ENCODE assay signal across 10 cellular contexts in the genomic region with DNA sequence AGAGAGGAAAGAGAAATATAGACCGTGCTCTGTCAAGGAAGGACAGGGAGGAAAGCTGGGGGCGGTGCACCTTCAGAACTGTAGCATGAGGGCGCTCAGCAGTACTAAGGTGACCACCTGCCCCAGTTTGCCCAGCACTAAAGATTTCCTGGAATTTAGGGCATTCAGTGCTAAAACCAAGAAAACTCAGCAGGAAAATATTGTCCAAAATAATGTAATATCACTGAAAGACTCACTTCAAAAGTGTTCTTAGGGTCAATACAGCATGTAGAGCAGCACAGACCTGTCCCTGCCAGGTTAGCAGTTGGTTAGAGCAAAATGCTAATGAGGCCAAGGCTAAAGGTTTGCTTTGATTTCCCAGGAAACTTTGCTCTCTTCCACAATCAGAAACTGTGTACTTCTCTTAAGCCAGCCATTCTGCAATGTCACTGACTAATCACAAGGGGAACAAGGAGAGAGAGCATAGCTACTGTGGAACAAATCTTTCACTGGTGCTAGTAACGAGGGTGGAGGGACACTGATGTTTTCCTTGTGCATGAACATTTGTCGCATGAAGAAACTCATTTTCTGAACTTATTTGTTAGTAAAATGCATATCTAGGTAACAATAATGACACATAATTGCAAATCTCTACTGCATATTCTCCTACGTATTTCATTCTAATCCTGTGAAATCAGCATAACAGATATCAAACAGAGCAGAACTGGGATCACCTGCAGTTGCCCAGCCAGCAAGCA. TPM values are rescaled to one million over a fixed set of nuclear protein-coding genes. Genes with fewer than 3 reads are reported as not detected.
A peak's percentile ranks its signal among the peaks of the same experiment; 100 is the strongest.
DNase-seq lines count a peak whose midpoint lies in the region; ATAC-seq and TF ChIP-seq lines count a peak whose summit lies in the region.
"Had no signal": no experiment of that assay in that cellular context is flagged by ENCODE, and none has a peak within 500 bp of the region (broad histone marks: within the 10 kb centered on the region; RNA-seq: fewer than 3 reads in every experiment).

No MANE protein-coding gene starts in this region.

- DNase-seq in IMR-90 (peak; percentile 23), cerebellar cortex (ENCODE audit: low spot score) (peak; percentile 36), mesendoderm (peak; percentile 28), ureter (ENCODE audit: low spot score) (no peak), NCI-H524 (lab: John Stamatoyannopoulos, UW) (no peak), KBM-7 (no peak)
- no peak for DNase-seq in activated CD4-positive, alpha-beta T cell treated with anti-CD3 and anti-CD28 coated beads for 4 hours
- DNase-seq: KG1 had no signal

- H2AFZ ChIP-seq in IMR-90 (replicated peaks; ENCODE audit: low read length, poor library complexity), result peak overlapping the region; percentile 64

- BruUV-seq in IMR-90 (replicated peaks; lab: Mats Ljungman, UMichigan), result no TSS peak

- H3K27me3 ChIP-seq in IMR-90 (ENCODE audit: control insufficient read depth, insufficient read depth, low read length) (no peaks in the 10 kb centered on the region), mesendoderm (ENCODE audit: insufficient read depth, low read length, poor library complexity) (no peaks in the 10 kb centered on the region)

- H3K9ac ChIP-seq in IMR-90 (ENCODE audit: low read depth, low read length) (peak overlapping the region; percentile 18; the same call in 1 of the 2 replicates), mesendoderm (ENCODE audit: low read length) (no peak overlapping the region)

- H2BK15ac ChIP-seq in IMR-90 (ENCODE audit: low read depth, low read length) (peak overlapping the region; percentile 42; the same call in 1 of the 3 replicates), mesendoderm (replicated peaks; ENCODE audit: low read depth) (no peak overlapping the region)

- intact Hi-C loops in IMR-90 (cut with micrococcal nuclease), result no loop called here

- H3K36me3 ChIP-seq in IMR-90 (ENCODE audit: control insufficient read depth, insufficient read depth, low read length) (no peaks in the 10 kb centered on the region), mesendoderm (ENCODE audit: control insufficient read depth, insufficient read depth, low read length) (no peaks in the 10 kb centered on the region)

- dilution Hi-C loops in IMR-90 (cut with HindIII; ENCODE audit: low sequenced_read_pairs, unreplicated experiment), result no loop called here

- no peak overlapping the region for H2AK9ac ChIP-seq in IMR-90 (replicated peaks; ENCODE audit: low read depth, low read length, poor library complexity)

- TF ChIP-seq CTCF in 22Rv1 (IDR thresholded peaks at IDR 0.05) (no peak), IMR-90 (conservative IDR thresholded peaks at IDR 0.05; ENCODE audit: low read depth, low read length) (0 out of 2 replicates have a peak, but pooled peaks have one; percentile 8)

- no peaks in the 10 kb centered on the region for H4K20me1 ChIP-seq in IMR-90 (ENCODE audit: insufficient read depth, low read length)

- H3K4ac ChIP-seq in IMR-90 (ENCODE audit: low read depth, low read length) (peak overlapping the region; percentile 42; the same call in 1 of the 2 replicates), mesendoderm (ENCODE audit: low read depth, low read length) (no peak overlapping the region)

- POLR2A ChIA-PET in IMR-90 (lab: Charles Lee; ENCODE audit: unreplicated experiment), result no interaction called here

- no peaks in the 10 kb centered on the region for H3K79me1 ChIP-seq in IMR-90 (ENCODE audit: low read depth in 1 of 2, low read length in 2 of 2)
- H3K79me1 ChIP-seq in mesendoderm (ENCODE audit: low read length), result no peaks in the 10 kb centered on the region

- H2BK120ac ChIP-seq in IMR-90 (ENCODE audit: low read depth, low read length), result peak overlapping the region; percentile 72
- no peak overlapping the region for H2BK120ac ChIP-seq in mesendoderm (ENCODE audit: low read depth, low read length)

- H4K8ac ChIP-seq in IMR-90 (ENCODE audit: low read depth in 2 of 2, low read length in 2 of 2), result peak overlapping the region in 1 of 2 experiments; percentile 53; a peak in 1 of 4 replicates
- no peak overlapping the region for H4K8ac ChIP-seq in mesendoderm (ENCODE audit: low read depth, low read length)

- peaks cover 14% of the 10 kb centered on the region for H3K9me1 ChIP-seq in IMR-90 (ENCODE audit: insufficient read depth, low read length)

- H3K4me2 ChIP-seq in IMR-90 (ENCODE audit: low read depth, low read length) (no peak overlapping the region), mesendoderm (ENCODE audit: low read length) (no peak overlapping the region)

- H3K4me3 ChIP-seq in IMR-90 (ENCODE audit: insufficient read depth, low read depth, low read length), result no peak overlapping the region
- H3K4me3 ChIP-seq in mesendoderm (ENCODE audit: low read length), result no peak overlapping the region
- H3K4me3 ChIP-seq: skin epidermis had no signal

- 60% methylated on average over 1 of the region's 6 CpGs; no CpG with 5 or more reads in 1 of the 2 experiments for WGBS in IMR-90 (ENCODE audit: extremely low coverage in 2 of 2, insufficient read length in 1 of 2), 2 experiments
- WGBS in mesendoderm (ENCODE audit: extremely low coverage, insufficient coverage, low lambda C conversion rate), result no CpG with 5 or more reads among the region's 6 CpGs

- peak overlapping the region; percentile 41 for H3K23ac ChIP-seq in IMR-90 (ENCODE audit: low read depth, low read length)
- H3K23ac ChIP-seq in mesendoderm (ENCODE audit: low read length), result no peak overlapping the region

- no peak for TF ChIP-seq POLR2A in IMR-90 (IDR thresholded peaks at IDR 0.05; ENCODE audit: low read depth, low read length)

- H4K5ac ChIP-seq in IMR-90 (ENCODE audit: low read depth, low read length) (peak overlapping the region; percentile 57; the same call in 1 of the 2 replicates), mesendoderm (ENCODE audit: low read length) (no peak overlapping the region)

- H3K18ac ChIP-seq in IMR-90 (ENCODE audit: low read depth, low read length), result peak overlapping the region; percentile 66
- no peak overlapping the region for H3K18ac ChIP-seq in mesendoderm (ENCODE audit: low read length)

- peak overlapping the region; percentile 28; the same call in 1 of the 2 replicates for H2BK20ac ChIP-seq in IMR-90 (ENCODE audit: low read depth, low read length)

- no peaks in the 10 kb centered on the region for H3K9me3 ChIP-seq in IMR-90 (ENCODE audit: control insufficient read depth, insufficient read depth, low read length)

- TF ChIP-seq RAD21 in IMR-90 (IDR thresholded peaks at IDR 0.05; ENCODE audit: low read length), result no peak

- H2BK5ac ChIP-seq in IMR-90 (ENCODE audit: low read depth, low read length, poor library complexity, severe bottlenecking), result no peak overlapping the region
- no peak overlapping the region for H2BK5ac ChIP-seq in mesendoderm (ENCODE audit: low read length)

- H2AK5ac ChIP-seq in IMR-90 (ENCODE audit: low read depth, low read length) (no peak overlapping the region), mesendoderm (ENCODE audit: low read length) (no peak overlapping the region)

- no peak overlapping the region for H3K56ac ChIP-seq in IMR-90 (ENCODE audit: extremely low read depth, insufficient read depth, low read length)
- no peak overlapping the region for H3K56ac ChIP-seq in mesendoderm (ENCODE audit: low read length)

- H3K79me2 ChIP-seq in mesendoderm (ENCODE audit: control insufficient read depth, insufficient read depth, low read length), result no peaks in the 10 kb centered on the region

- CTCF ChIA-PET in IMR-90 (lab: Yijun Ruan, JAX), result interaction anchor here (0.8 to 1.4 kb wide), 3 partner anchors 8 to 35 kb away, joined by 3 to 7 read pairs (median 4); no protein-coding TSS in a partner anchor

- peak overlapping the region; percentile 91 for H3K27ac ChIP-seq in 22Rv1
- no peak overlapping the region for H3K27ac ChIP-seq in IMR-90 (ENCODE audit: insufficient read depth, low read length)
- H3K27ac ChIP-seq in mesendoderm (ENCODE audit: low read depth, low read length), result no peak overlapping the region
- H3K27ac ChIP-seq: skin epidermis had no signal

- in situ Hi-C loops in IMR-90 (cut with MboI; ENCODE audit: low sequenced_read_pairs) (no loop called here), KBM-7 (cut with MboI; ENCODE audit: low pct_unique_long_range_greater_than_20kb, low sequenced_read_pairs) (no loop called here)

- H3K4me1 ChIP-seq in IMR-90 (ENCODE audit: control insufficient read depth, insufficient read depth, low read length) (peaks cover 17% of the 10 kb centered on the region), mesendoderm (ENCODE audit: control insufficient read depth, low read depth, low read length) (peaks cover 4% of the 10 kb centered on the region)

- H4K91ac ChIP-seq in IMR-90 (ENCODE audit: insufficient read depth, low read depth, low read length), result no peak overlapping the region; the same call in 1 of the 2 replicates

- H3K14ac ChIP-seq in IMR-90 (replicated peaks; ENCODE audit: low read depth, low read length), result peak overlapping the region; percentile 77; the same call in 1 of the 2 replicates

- ATAC-seq in IMR-90 (ENCODE audit: low read depth), result peak; percentile 60; the same call in 1 of the 2 replicates

TF ChIP-seq in IMR-90, 13 proteins besides CTCF, POLR2A, EP300 and RAD21:
- TF ChIP-seq CEBPB (IDR thresholded peaks at IDR 0.05; ENCODE audit: low read depth, low read length), result no peak
- no peak for TF ChIP-seq MAZ (IDR thresholded peaks at IDR 0.05; ENCODE audit: borderline replicate concordance, low read depth, low read length)
- TF ChIP-seq ELK1 (IDR thresholded peaks at IDR 0.05; ENCODE audit: borderline replicate concordance, low read depth, low read length), result no peak
- no peak for TF ChIP-seq NFE2L2 (IDR thresholded peaks at IDR 0.05; ENCODE audit: low read depth, low read length)
- no peak for TF ChIP-seq BHLHE40 (IDR thresholded peaks at IDR 0.05; ENCODE audit: low read depth, low read length)
- no peak for TF ChIP-seq RFX5 (IDR thresholded peaks at IDR 0.05; ENCODE audit: low read depth, low read length)
TF ChIP-seq in IMR-90: peak in this region for 0.

RNA-seq across cellular contexts. Expression of gene GRAMD2B, which starts 53.0 kb away (rescaled TPM):
- 15.8 and 20.3 TPM in 2 replicates for total RNA-seq in IMR-90 (2012; rRNA removed)
- polyA plus RNA-seq in IMR-90 (2012; rRNA removed), result 13.9 and 15.6 TPM in 2 replicates
- 8.8 and 14.3 TPM in 2 replicates for polyA plus RNA-seq in IMR-90 (2012; cell fraction: cytosol; rRNA removed)
- polyA plus RNA-seq in IMR-90 (2012; cell fraction: nucleus; rRNA removed; ENCODE audit: low replicate concordance), result 8.5 and 26.6 TPM in 2 replicates
- 5.6 TPM for polyA plus RNA-seq in mesendoderm (2013, experiment 1 of 2)
- polyA plus RNA-seq in mesendoderm (2013, experiment 2 of 2), result 4.7 TPM
- total RNA-seq in ureter, result 56.7 TPM

Comparison
In these comparisons a context has a peak if more than half of its experiments do, and no peak if none do; other contexts are left out.
1. DNase-seq: peak in IMR-90 (single experiment), cerebellar cortex (single experiment) and mesendoderm (single experiment); none in ureter (single experiment), NCI-H524 (0 of 2), activated CD4-positive, alpha-beta T cell treated with anti-CD3 and anti-CD28 coated beads for 4 hours (0 of 2) and KBM-7 (single experiment).